ENCODE assay signal across 1 cellular context in genomic region chr6:28335564-28336283, GRCh38.
TF ChIP-seq lines count a peak whose summit lies in the region.

ZSCAN31 (minus strand) TSS chr6:28336148; CDS start chr6:28329683, 6,465 bp downstream.

TF ChIP-seq in HEK293, 187 proteins besides CTCF, POLR2A, EP300 and RAD21 (continued from another document and continues in another):
- TF ChIP-seq, protein P1, sequence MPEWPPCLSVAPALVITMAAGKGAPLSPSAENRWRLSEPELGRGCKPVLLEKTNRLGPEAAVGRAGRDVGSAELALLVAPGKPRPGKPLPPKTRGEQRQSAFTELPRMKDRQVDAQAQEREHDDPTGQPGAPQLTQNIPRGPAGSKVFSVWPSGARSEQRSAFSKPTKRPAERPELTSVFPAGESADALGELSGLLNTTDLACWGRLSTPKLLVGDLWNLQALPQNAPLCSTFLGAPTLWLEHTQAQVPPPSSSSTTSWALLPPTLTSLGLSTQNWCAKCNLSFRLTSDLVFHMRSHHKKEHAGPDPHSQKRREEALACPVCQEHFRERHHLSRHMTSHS (tag by site-specific recombination; IDR thresholded peaks at IDR 0.05): no peak
- TF ChIP-seq ZFHX2 (tag by site-specific recombination; conservative IDR thresholded peaks at IDR 0.05) (peak; percentile 94), ZNF132 (tag by site-specific recombination; IDR thresholded peaks at IDR 0.05; ENCODE audit: borderline replicate concordance) (no peak), ZNF776 (tag by site-specific recombination; IDR thresholded peaks at IDR 0.05; ENCODE audit: borderline replicate concordance) (no peak), ZNF426 (tag by site-specific recombination; IDR thresholded peaks at IDR 0.05) (no peak), ZNF114 (tag by site-specific recombination; IDR thresholded peaks at IDR 0.05) (no peak), ZNF670 (tag by site-specific recombination; IDR thresholded peaks at IDR 0.05; ENCODE audit: low read depth) (no peak), ZNF37A (tag by site-specific recombination; IDR thresholded peaks at IDR 0.05) (no peak), KLF9 (tag by site-specific recombination; IDR thresholded peaks at IDR 0.05; ENCODE audit: low read depth) (peak; percentile 85), TRIM28 (IDR thresholded peaks at IDR 0.05; ENCODE audit: borderline replicate concordance, low read length) (no peak), PRDM10 (tag by site-specific recombination; IDR thresholded peaks at IDR 0.05) (peak; percentile 78), ZNF211 (tag by site-specific recombination; IDR thresholded peaks at IDR 0.05; ENCODE audit: low read depth) (no peak), TCF7L2 (IDR thresholded peaks at IDR 0.05; ENCODE audit: borderline replicate concordance, low read depth, low read length) (no peak), ZNF692 (tag by site-specific recombination; IDR thresholded peaks at IDR 0.05) (peak; percentile 59; the same call in 1 of the 2 replicates), KLF16 (tag by site-specific recombination; IDR thresholded peaks at IDR 0.05) (no peak), ZEB2 (tag by site-specific recombination; IDR thresholded peaks at IDR 0.05) (peak; percentile 81), ZNF514 (tag by site-specific recombination; IDR thresholded peaks at IDR 0.05) (no peak), ZSCAN16 (tag by site-specific recombination; IDR thresholded peaks at IDR 0.05) (no peak), GLI4 (tag by site-specific recombination; IDR thresholded peaks at IDR 0.05) (no peak), ZNF341 (tag by site-specific recombination; IDR thresholded peaks at IDR 0.05; ENCODE audit: low read depth) (peak; percentile 83), MEIS1 (CRISPR knock-in tag; IDR thresholded peaks at IDR 0.05; ENCODE audit: borderline replicate concordance) (no peak), ZNF16 (tag by site-specific recombination; IDR thresholded peaks at IDR 0.05; ENCODE audit: low read depth) (no peak), ZXDB (tag by site-specific recombination; IDR thresholded peaks at IDR 0.05) (peak; percentile 90), ZNF626 (tag by site-specific recombination; IDR thresholded peaks at IDR 0.05) (no peak), ZNF202 (tag by site-specific recombination; IDR thresholded peaks at IDR 0.05; ENCODE audit: borderline replicate concordance) (no peak), TSHZ1 (tag by site-specific recombination; IDR thresholded peaks at IDR 0.05; ENCODE audit: borderline replicate concordance) (no peak), INSM2 (tag by site-specific recombination; IDR thresholded peaks at IDR 0.05) (no peak; the same call in 1 of the 2 replicates), ZNF148 (tag by site-specific recombination; IDR thresholded peaks at IDR 0.05; ENCODE audit: borderline replicate concordance) (no peak), GFI1B (tag by site-specific recombination; IDR thresholded peaks at IDR 0.05) (no peak), SP3 (tag by site-specific recombination; IDR thresholded peaks at IDR 0.05) (peak; percentile 69), HOXC10 (CRISPR knock-in tag; IDR thresholded peaks at IDR 0.05) (peak; percentile 100), ZNF621 (tag by site-specific recombination; IDR thresholded peaks at IDR 0.05) (no peak), ZNF629 (tag by site-specific recombination; IDR thresholded peaks at IDR 0.05) (peak; percentile 76; the same call in 1 of the 2 replicates), PRDM1 (tag by site-specific recombination; IDR thresholded peaks at IDR 0.05) (peak; percentile 95), ZNF580 (tag by site-specific recombination; IDR thresholded peaks at IDR 0.05) (0 out of 2 replicates have a peak, but pooled peaks have one; percentile 15), SP7 (tag by site-specific recombination; IDR thresholded peaks at IDR 0.05) (peak; percentile 85)
- TF ChIP-seq, protein P2, sequence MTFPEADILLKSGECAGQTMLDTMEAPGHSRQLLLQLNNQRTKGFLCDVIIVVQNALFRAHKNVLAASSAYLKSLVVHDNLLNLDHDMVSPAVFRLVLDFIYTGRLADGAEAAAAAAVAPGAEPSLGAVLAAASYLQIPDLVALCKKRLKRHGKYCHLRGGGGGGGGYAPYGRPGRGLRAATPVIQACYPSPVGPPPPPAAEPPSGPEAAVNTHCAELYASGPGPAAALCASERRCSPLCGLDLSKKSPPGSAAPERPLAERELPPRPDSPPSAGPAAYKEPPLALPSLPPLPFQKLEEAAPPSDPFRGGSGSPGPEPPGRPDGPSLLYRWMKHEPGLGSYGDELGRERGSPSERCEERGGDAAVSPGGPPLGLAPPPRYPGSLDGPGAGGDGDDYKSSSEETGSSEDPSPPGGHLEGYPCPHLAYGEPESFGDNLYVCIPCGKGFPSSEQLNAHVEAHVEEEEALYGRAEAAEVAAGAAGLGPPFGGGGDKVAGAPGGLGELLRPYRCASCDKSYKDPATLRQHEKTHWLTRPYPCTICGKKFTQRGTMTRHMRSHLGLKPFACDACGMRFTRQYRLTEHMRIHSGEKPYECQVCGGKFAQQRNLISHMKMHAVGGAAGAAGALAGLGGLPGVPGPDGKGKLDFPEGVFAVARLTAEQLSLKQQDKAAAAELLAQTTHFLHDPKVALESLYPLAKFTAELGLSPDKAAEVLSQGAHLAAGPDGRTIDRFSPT (tag by site-specific recombination; IDR thresholded peaks at IDR 0.05): no peak
- TF ChIP-seq, protein P3, sequence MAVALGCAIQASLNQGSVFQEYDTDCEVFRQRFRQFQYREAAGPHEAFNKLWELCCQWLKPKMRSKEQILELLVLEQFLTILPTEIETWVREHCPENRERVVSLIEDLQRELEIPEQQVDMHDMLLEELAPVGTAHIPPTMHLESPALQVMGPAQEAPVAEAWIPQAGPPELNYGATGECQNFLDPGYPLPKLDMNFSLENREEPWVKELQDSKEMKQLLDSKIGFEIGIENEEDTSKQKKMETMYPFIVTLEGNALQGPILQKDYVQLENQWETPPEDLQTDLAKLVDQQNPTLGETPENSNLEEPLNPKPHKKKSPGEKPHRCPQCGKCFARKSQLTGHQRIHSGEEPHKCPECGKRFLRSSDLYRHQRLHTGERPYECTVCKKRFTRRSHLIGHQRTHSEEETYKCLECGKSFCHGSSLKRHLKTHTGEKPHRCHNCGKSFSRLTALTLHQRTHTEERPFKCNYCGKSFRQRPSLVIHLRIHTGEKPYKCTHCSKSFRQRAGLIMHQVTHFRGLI (tag by site-specific recombination; IDR thresholded peaks at IDR 0.05): no peak
- TF ChIP-seq, protein P4, sequence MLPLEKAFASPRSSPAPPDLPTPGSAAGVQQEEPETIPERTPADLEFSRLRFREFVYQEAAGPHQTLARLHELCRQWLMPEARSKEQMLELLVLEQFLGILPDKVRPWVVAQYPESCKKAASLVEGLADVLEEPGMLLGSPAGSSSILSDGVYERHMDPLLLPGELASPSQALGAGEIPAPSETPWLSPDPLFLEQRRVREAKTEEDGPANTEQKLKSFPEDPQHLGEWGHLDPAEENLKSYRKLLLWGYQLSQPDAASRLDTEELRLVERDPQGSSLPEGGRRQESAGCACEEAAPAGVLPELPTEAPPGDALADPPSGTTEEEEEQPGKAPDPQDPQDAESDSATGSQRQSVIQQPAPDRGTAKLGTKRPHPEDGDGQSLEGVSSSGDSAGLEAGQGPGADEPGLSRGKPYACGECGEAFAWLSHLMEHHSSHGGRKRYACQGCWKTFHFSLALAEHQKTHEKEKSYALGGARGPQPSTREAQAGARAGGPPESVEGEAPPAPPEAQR (tag by site-specific recombination; IDR thresholded peaks at IDR 0.05): no peak
- TF ChIP-seq, protein P5, sequence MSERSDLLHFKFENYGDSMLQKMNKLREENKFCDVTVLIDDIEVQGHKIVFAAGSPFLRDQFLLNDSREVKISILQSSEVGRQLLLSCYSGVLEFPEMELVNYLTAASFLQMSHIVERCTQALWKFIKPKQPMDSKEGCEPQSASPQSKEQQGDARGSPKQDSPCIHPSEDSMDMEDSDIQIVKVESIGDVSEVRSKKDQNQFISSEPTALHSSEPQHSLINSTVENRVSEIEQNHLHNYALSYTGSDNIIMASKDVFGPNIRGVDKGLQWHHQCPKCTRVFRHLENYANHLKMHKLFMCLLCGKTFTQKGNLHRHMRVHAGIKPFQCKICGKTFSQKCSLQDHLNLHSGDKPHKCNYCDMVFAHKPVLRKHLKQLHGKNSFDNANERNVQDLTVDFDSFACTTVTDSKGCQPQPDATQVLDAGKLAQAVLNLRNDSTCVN (tag by site-specific recombination; optimal IDR thresholded peaks at IDR 0.05): peak; percentile 24
